Comparison of ENCODE assay signal across 15 cellular contexts in genomic region chr13:59247166-59247565, GRCh38.
A peak's percentile ranks its signal among the peaks of the same experiment; 100 is the strongest.
DNase-seq lines count a peak whose midpoint lies in the region; ATAC-seq and TF ChIP-seq lines count a peak whose summit lies in the region.
"Had no signal": no experiment of that assay in that cellular context is flagged by ENCODE, and none has a peak within 500 bp of the region (broad histone marks: within the 10 kb centered on the region; RNA-seq: fewer than 3 reads in every experiment).

No MANE protein-coding gene starts in this region.

- no peak for TF ChIP-seq POLR2A in gastrocnemius medialis (IDR thresholded peaks at IDR 0.05)

- CTCF ChIA-PET in WTC11 (lab: Charles Lee), result no interaction called here
- CTCF ChIA-PET in CD8-positive, alpha-beta memory T cell (lab: Charles Lee), result no interaction called here

- ATAC-seq in WTC11 (peak; percentile 96), upper lobe of right lung (peak; percentile 44), gastrocnemius medialis (no peak)
- ATAC-seq: left lung had no signal

- H3K4me3 ChIP-seq in upper lobe of right lung, result no peak overlapping the region
- no peak overlapping the region for H3K4me3 ChIP-seq in CD8-positive, alpha-beta memory T cell (ENCODE audit: low read length)
- no peak overlapping the region for H3K4me3 ChIP-seq in gastrocnemius medialis
- H3K4me3 ChIP-seq: left lung had no signal

- H3K4me3 Mint-ChIP-seq in WTC11, result no peak overlapping the region
- no peak overlapping the region for H3K4me3 Mint-ChIP-seq in CD8-positive, alpha-beta memory T cell
- H3K4me3 Mint-ChIP-seq: activated naive CD8-positive, alpha-beta T cell treated with anti-CD3 and anti-CD28 coated beads for 36 hours; nephron progenitor cell had no signal

- H3K36me3 Mint-ChIP-seq in WTC11, result no peaks in the 10 kb centered on the region
- H3K36me3 Mint-ChIP-seq in CD8-positive, alpha-beta memory T cell, result no peaks in the 10 kb centered on the region
- H3K36me3 Mint-ChIP-seq: activated naive CD8-positive, alpha-beta T cell treated with anti-CD3 and anti-CD28 coated beads for 36 hours had no signal

- H3K9me3 Mint-ChIP-seq in WTC11, result no peaks in the 10 kb centered on the region
- no peaks in the 10 kb centered on the region for H3K9me3 Mint-ChIP-seq in CD8-positive, alpha-beta memory T cell
- H3K9me3 Mint-ChIP-seq: activated naive CD8-positive, alpha-beta T cell treated with anti-CD3 and anti-CD28 coated beads for 36 hours; nephron progenitor cell had no signal

- peak; percentile 36 for DNase-seq in NCI-H748 (lab: John Stamatoyannopoulos, UW; ENCODE audit: unreplicated experiment)
- DNase-seq in NCI-H748 treated with DMSO at 0.1 percent for 48 hours (lab: John Stamatoyannopoulos, UW), result no peak
- peak; percentile 15 for DNase-seq in WTC11 (ENCODE audit: low spot score)
- peak; percentile 4 for DNase-seq in kidney tubule cell (ENCODE audit: low spot score)
- DNase-seq in upper lobe of right lung, result peak; percentile 48
- DNase-seq in CD8-positive, alpha-beta memory T cell, result no peak
- no peak for DNase-seq in NCI-H446 treated with DMSO at 0.1 percent for 48 hours (lab: John Stamatoyannopoulos, UW)
- no peak for DNase-seq in gastrocnemius medialis
- DNase-seq: activated CD4-positive, CD25-positive, alpha-beta regulatory T cell; activated naive CD8-positive, alpha-beta T cell treated with anti-CD3 and anti-CD28 coated beads for 36 hours; Caco-2; left lung; NCI-H2171 treated with DMSO at 0.1 percent for 48 hours; nephron progenitor cell; stimulated activated naive CD4-positive, alpha-beta T cell treated with Interleukin-2 at 50 U/mL for 16 hours had no signal

- H3K4me1 ChIP-seq in upper lobe of right lung (no peaks in the 10 kb centered on the region), gastrocnemius medialis (no peaks in the 10 kb centered on the region)
- no peaks in the 10 kb centered on the region for H3K4me1 ChIP-seq in CD8-positive, alpha-beta memory T cell (ENCODE audit: insufficient read depth, low read length)
- H3K4me1 ChIP-seq: left lung had no signal

- H3K27ac Mint-ChIP-seq in WTC11, result no peak overlapping the region
- H3K27ac Mint-ChIP-seq in CD8-positive, alpha-beta memory T cell, result no peak overlapping the region
- H3K27ac Mint-ChIP-seq: activated naive CD8-positive, alpha-beta T cell treated with anti-CD3 and anti-CD28 coated beads for 36 hours; nephron progenitor cell had no signal

- in situ Hi-C loops in gastrocnemius medialis (cut with MboI; ENCODE audit: low sequenced_read_pairs in 4 of 4), result no loop called here

- H3K27me3 Mint-ChIP-seq in WTC11 (ENCODE audit: low read depth), result no peaks in the 10 kb centered on the region
- no peaks in the 10 kb centered on the region for H3K27me3 Mint-ChIP-seq in CD8-positive, alpha-beta memory T cell
- H3K27me3 Mint-ChIP-seq: activated naive CD8-positive, alpha-beta T cell treated with anti-CD3 and anti-CD28 coated beads for 36 hours had no signal

- no peaks in the 10 kb centered on the region for H3K4me1 Mint-ChIP-seq in WTC11
- no peaks in the 10 kb centered on the region for H3K4me1 Mint-ChIP-seq in CD8-positive, alpha-beta memory T cell
- H3K4me1 Mint-ChIP-seq: activated naive CD8-positive, alpha-beta T cell treated with anti-CD3 and anti-CD28 coated beads for 36 hours had no signal

- intact Hi-C loops in upper lobe of right lung (cut with DNase I), result no loop called here
- intact Hi-C loops in gastrocnemius medialis (cut with DNase I; ENCODE audit: low total_unique reads), result no loop called here

- no peaks in the 10 kb centered on the region for H3K36me3 ChIP-seq in upper lobe of right lung
- H3K36me3 ChIP-seq in CD8-positive, alpha-beta memory T cell (ENCODE audit: insufficient read depth, low read length), result no peaks in the 10 kb centered on the region
- H3K36me3 ChIP-seq in gastrocnemius medialis, result no peaks in the 10 kb centered on the region
- H3K36me3 ChIP-seq: left lung had no signal

- POLR2A ChIA-PET in WTC11 (lab: Charles Lee), result no interaction called here
- POLR2A ChIA-PET in CD8-positive, alpha-beta memory T cell (lab: Charles Lee), result no interaction called here

- TF ChIP-seq CTCF in WTC11 (IDR thresholded peaks at IDR 0.05), result no peak
- TF ChIP-seq CTCF in upper lobe of right lung (IDR thresholded peaks at IDR 0.05), result no peak
- no peak for TF ChIP-seq CTCF in gastrocnemius medialis (IDR thresholded peaks at IDR 0.05 in 4 of 5, conservative IDR thresholded peaks at IDR 0.05 in 1 of 5)

- H3K27ac ChIP-seq in upper lobe of right lung, result no peak overlapping the region
- no peak overlapping the region for H3K27ac ChIP-seq in CD8-positive, alpha-beta memory T cell (ENCODE audit: low read depth, low read length)
- H3K27ac ChIP-seq in gastrocnemius medialis, result no peak overlapping the region
- H3K27ac ChIP-seq: left lung had no signal

- no peaks in the 10 kb centered on the region for H3K27me3 ChIP-seq in upper lobe of right lung
- no peaks in the 10 kb centered on the region for H3K27me3 ChIP-seq in CD8-positive, alpha-beta memory T cell (ENCODE audit: insufficient read depth, low read length, poor library complexity, severe bottlenecking)
- H3K27me3 ChIP-seq in gastrocnemius medialis, result no peaks in the 10 kb centered on the region
- H3K27me3 ChIP-seq: left lung had no signal

- no peaks in the 10 kb centered on the region for H3K9me3 ChIP-seq in upper lobe of right lung
- H3K9me3 ChIP-seq in CD8-positive, alpha-beta memory T cell (ENCODE audit: low read length), result no peaks in the 10 kb centered on the region
- H3K9me3 ChIP-seq in gastrocnemius medialis, result no peaks in the 10 kb centered on the region
- H3K9me3 ChIP-seq: left lung had no signal

TF ChIP-seq in WTC11, 78 proteins besides CTCF, POLR2A, EP300 and RAD21:
- TF ChIP-seq ZNF416 (CRISPR knock-in tag; IDR thresholded peaks at IDR 0.05), result no peak
- TF ChIP-seq ZNF121 (CRISPR knock-in tag; IDR thresholded peaks at IDR 0.05), result no peak
- no peak for TF ChIP-seq ZNF425 (CRISPR knock-in tag; conservative IDR thresholded peaks at IDR 0.05)
- no peak for TF ChIP-seq NR3C1 (CRISPR knock-in tag; conservative IDR thresholded peaks at IDR 0.05; ENCODE audit: low read depth)
- TF ChIP-seq ZBTB21 (CRISPR knock-in tag; IDR thresholded peaks at IDR 0.05; ENCODE audit: borderline replicate concordance), result no peak
- TF ChIP-seq GRHL2 (CRISPR knock-in tag; IDR thresholded peaks at IDR 0.05; ENCODE audit: insufficient replicate concordance, severe bottlenecking), result no peak
- TF ChIP-seq ZNF219 (CRISPR knock-in tag; IDR thresholded peaks at IDR 0.05; ENCODE audit: borderline replicate concordance), result no peak
- no peak for TF ChIP-seq TEAD4 (CRISPR knock-in tag; IDR thresholded peaks at IDR 0.05)
- no peak for TF ChIP-seq ZNF317 (CRISPR knock-in tag; IDR thresholded peaks at IDR 0.05; ENCODE audit: borderline replicate concordance, low read depth)
- no peak for TF ChIP-seq NFYB (CRISPR knock-in tag; conservative IDR thresholded peaks at IDR 0.05; ENCODE audit: low read depth)
- no peak for TF ChIP-seq RORB (CRISPR knock-in tag; IDR thresholded peaks at IDR 0.05)
- no peak for TF ChIP-seq ZNF671 (CRISPR knock-in tag; IDR thresholded peaks at IDR 0.05)
- TF ChIP-seq KAT7 (CRISPR knock-in tag; IDR thresholded peaks at IDR 0.05; ENCODE audit: borderline replicate concordance), result no peak
- no peak for TF ChIP-seq NFE2L1 (CRISPR knock-in tag; IDR thresholded peaks at IDR 0.05)
- TF ChIP-seq ELF4 (CRISPR knock-in tag; IDR thresholded peaks at IDR 0.05; ENCODE audit: low read depth), result no peak
- no peak for TF ChIP-seq MAX (CRISPR knock-in tag; IDR thresholded peaks at IDR 0.05)
TF ChIP-seq in WTC11: peak in this region for 0.

Comparison
In these comparisons a context has a peak if more than half of its experiments do, and no peak if none do; other contexts are left out.
1. DNase-seq: peak in NCI-H748 (single experiment), WTC11 (single experiment), kidney tubule cell (single experiment) and upper lobe of right lung (single experiment); none in NCI-H748 treated with DMSO at 0.1 percent for 48 hours (single experiment), CD8-positive, alpha-beta memory T cell (0 of 5), NCI-H446 treated with DMSO at 0.1 percent for 48 hours (single experiment) and gastrocnemius medialis (0 of 2).
2. ATAC-seq: peak in WTC11 (single experiment) and upper lobe of right lung (single experiment); none in gastrocnemius medialis (0 of 2).